Comparison of ENCODE assay signal across 8 cellular contexts in the genomic region with DNA sequence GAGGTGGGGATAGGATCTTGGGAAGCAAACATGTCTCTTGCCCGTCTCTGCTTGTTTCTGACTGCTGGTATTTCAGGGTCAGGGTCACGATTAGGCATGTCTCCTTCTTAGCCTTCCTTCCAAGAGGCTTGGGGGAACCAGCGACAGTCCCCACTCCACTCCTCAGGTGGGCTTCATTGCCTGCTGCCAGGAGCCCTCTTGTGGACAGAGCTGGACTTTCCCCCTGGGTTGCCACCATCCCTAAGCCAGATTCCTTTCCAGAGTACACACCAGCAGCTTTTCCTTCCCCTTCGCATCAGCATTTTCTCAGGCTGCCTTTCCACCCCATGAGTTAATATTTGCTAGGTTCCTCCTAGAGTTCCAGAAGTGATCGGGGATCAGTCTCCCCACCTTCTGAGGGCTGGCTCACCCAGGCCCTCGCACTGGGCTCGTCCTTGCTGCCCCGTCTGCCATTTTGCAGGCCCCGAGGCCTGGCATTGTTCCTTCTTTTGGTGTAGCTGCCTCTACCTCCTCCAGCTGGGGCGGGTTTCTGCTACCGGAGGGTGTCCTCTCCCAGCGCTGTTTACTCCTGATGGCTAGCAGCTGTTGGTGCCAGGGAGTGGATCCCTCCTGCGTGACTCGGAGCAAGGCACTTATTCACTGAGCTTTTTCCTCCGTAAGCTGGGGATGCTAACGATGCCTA. TPM values are rescaled to one million over a fixed set of nuclear protein-coding genes. Genes with fewer than 3 reads are reported as not detected.
DNase-seq lines count a peak whose midpoint lies in the region; ATAC-seq and TF ChIP-seq lines count a peak whose summit lies in the region.

No MANE protein-coding gene starts in this region.

- H3K4me1 Mint-ChIP-seq in chondrocyte (ENCODE audit: low read depth), result peaks cover 9% of the 10 kb centered on the region

- H3K36me3 ChIP-seq in left lung, result peaks cover 0 to 17% of the 10 kb centered on the region in 2 donors

- DNase-seq in GM10266 (ENCODE audit: extremely low spot score) (peak; percentile 83), NCI-H146 (lab: John Stamatoyannopoulos, UW) (peak; percentile 67), SW 1271 (lab: John Stamatoyannopoulos, UW) (peak; percentile 84 to 90), chondrocyte (ENCODE audit: low spot score) (peak; percentile 37), left lung (peak in 1 of 2 donors; percentile 40), superior temporal gyrus (ENCODE audit: extremely low spot score) (peak; percentile 82), putamen (ENCODE audit: low spot score) (no peak)

- ATAC-seq in left lung, result peak; percentile 58

- no peaks in the 10 kb centered on the region for H3K27me3 Mint-ChIP-seq in chondrocyte (ENCODE audit: low read depth)

- no peak overlapping the region for H3K4me3 ChIP-seq in left lung

- H3K4me1 ChIP-seq in left lung, result peaks cover 8 to 10% of the 10 kb centered on the region in 2 donors

- no peaks in the 10 kb centered on the region for H3K9me3 ChIP-seq in left lung

- no peak overlapping the region for H3K27ac Mint-ChIP-seq in chondrocyte (ENCODE audit: unreplicated experiment)

- peaks cover 2% of the 10 kb centered on the region for H3K36me3 Mint-ChIP-seq in chondrocyte (ENCODE audit: low read depth)

- no peaks in the 10 kb centered on the region for H3K9me3 Mint-ChIP-seq in chondrocyte (ENCODE audit: low read depth)

- no peak overlapping the region for H3K4me3 Mint-ChIP-seq in chondrocyte (ENCODE audit: unreplicated experiment)

- intact Hi-C loops in left lung (cut with DNase I), result loop anchor here in 1 of 2 donors (5.0 kb wide), 1 partner anchor 191 kb away; no protein-coding TSS in a partner anchor

- H3K27ac ChIP-seq in 22Rv1, result peak overlapping the region; percentile 90
- no peak overlapping the region for H3K27ac ChIP-seq in left lung

- TF ChIP-seq CTCF in 22Rv1 (IDR thresholded peaks at IDR 0.05) (peak; percentile 81), GM10266 (IDR thresholded peaks at IDR 0.05; ENCODE audit: control insufficient read depth, insufficient read depth, low read depth, missing control alignments) (peak; percentile 78), chondrocyte (IDR thresholded peaks at IDR 0.05) (peak; percentile 94), left lung (IDR thresholded peaks at IDR 0.05) (peak; percentile 61 to 76)

- H3K27me3 ChIP-seq in left lung, result no peaks in the 10 kb centered on the region

RNA-seq across cellular contexts. Expression of a gene that starts 8.8 kb away (rescaled TPM):
- total RNA-seq in chondrocyte, result 0.10 to 0.17 TPM in 2 of 3 replicates, not detected in the other
- under 1 TPM in 1 of 2 donors, not detected in 1; 0.24 TPM for total RNA-seq in left lung

RNA-seq across cellular contexts. Expression of a gene that starts 13.4 kb away (rescaled TPM):
- 0.60 to 2.5 TPM (median 2.3 TPM) in 3 replicates for total RNA-seq in chondrocyte
- 1 to 10 TPM; 1.2 to 2.3 TPM for total RNA-seq in left lung

RNA-seq across cellular contexts. Expression of a gene that starts 20.9 kb away (rescaled TPM):
- total RNA-seq in chondrocyte (23.5 to 35.5 TPM (median 32.5 TPM) in 3 replicates), left lung (10 to 100 TPM; 53.7 to 72.9 TPM)

RNA-seq across cellular contexts. Expression of a gene that starts 32.8 kb away (rescaled TPM):
- total RNA-seq in chondrocyte (7.5 to 17.0 TPM (median 7.6 TPM) in 3 replicates), left lung (10 to 100 TPM; 14.2 to 23.6 TPM)
